In the genomic region with DNA sequence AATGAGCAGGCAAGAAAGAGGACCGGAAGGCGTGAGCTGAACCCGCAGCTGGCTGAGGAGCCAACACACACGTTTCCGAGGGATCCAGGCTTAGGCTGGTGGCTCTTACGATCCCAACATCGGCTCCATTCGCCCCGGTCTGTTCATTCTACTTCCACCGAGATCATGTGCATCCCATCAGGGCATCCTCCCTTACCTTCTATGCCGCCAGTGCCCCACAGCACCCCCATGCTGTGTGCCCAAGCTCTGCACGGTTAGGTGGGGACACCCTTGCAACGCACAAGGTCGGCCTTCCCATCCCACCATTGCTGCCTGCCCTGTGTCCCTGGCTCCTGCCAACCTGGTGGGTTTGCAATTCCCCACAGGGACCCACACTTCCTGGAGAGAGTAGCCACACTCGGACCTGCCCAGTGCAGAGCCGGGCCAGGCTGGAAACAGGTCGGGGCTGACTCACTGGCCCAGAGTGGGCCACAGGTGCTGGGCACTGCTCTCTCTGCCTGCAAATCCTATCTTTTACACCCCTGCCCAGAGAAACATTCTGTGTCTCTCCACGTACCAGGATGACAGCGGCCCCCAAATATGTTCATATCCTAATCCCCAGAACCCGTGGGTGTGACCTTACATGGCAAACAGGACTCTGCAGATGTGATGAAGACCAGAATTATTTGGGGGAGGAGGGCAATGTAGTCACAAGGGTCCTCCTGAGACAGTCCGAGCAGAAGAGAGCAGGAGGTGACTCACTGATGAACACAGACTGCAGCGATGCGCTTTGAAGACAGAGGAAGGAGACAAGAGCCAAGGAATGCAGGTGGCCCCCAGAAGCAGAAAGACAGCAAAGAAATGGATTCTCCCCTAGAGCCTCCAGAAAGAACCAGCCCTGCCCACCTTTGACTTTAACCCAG, we compare ENCODE assay signal across 15 cellular contexts.
A peak's percentile ranks its signal among the peaks of the same experiment; 100 is the strongest.
DNase-seq lines count a peak whose midpoint lies in the region; ATAC-seq and TF ChIP-seq lines count a peak whose summit lies in the region.
"Had no signal": no experiment of that assay in that cellular context is flagged by ENCODE, and none has a peak within 500 bp of the region (broad histone marks: within the 10 kb centered on the region; RNA-seq: fewer than 3 reads in every experiment).

No MANE protein-coding gene starts in this region.

- 92% methylated on average over 23 of the region's 23 CpGs for WGBS in prostate gland
- 79 to 94% methylated on average over 14 to 22 of the region's 23 CpGs for WGBS in esophagus squamous epithelium, 2 donors
- WGBS in gastroesophageal sphincter (ENCODE audit: low coverage in 1 of 2), 2 donors = 79 to 97% methylated on average over 11 to 12 of the region's 23 CpGs

- no peak overlapping the region for H3K27ac Mint-ChIP-seq in GM23338
- peak overlapping the region; percentile 99 for H3K27ac Mint-ChIP-seq in activated T-helper 2 cell treated with anti-CD3 and anti-CD28 coated beads, Interferon-gamma antibody, Interleukin-2, Interleukin-4, amounts not matched to agents 10 μg/mL and 5 μg/mL and 100 μg/mL, durations not matched to agents 14 hours and 24 hours and 36 hours
- H3K27ac Mint-ChIP-seq: CD4-positive, alpha-beta T cell had no signal

- no peaks in the 10 kb centered on the region; the same call in 2 of the 3 replicates for H3K9me3 Mint-ChIP-seq in GM23338
- no peaks in the 10 kb centered on the region for H3K9me3 Mint-ChIP-seq in activated T-helper 2 cell treated with anti-CD3 and anti-CD28 coated beads, Interferon-gamma antibody, Interleukin-2, Interleukin-4, amounts not matched to agents 10 μg/mL and 5 μg/mL and 100 μg/mL, durations not matched to agents 14 hours and 24 hours and 36 hours
- H3K9me3 Mint-ChIP-seq: CD4-positive, alpha-beta T cell had no signal

- H3K36me3 ChIP-seq in GM23338 (ENCODE audit: insufficient read depth) (no peaks in the 10 kb centered on the region), prostate gland (no peaks in the 10 kb centered on the region), esophagus squamous epithelium (no peaks in the 10 kb centered on the region), gastroesophageal sphincter (no peaks in the 10 kb centered on the region)
- H3K36me3 ChIP-seq: neutrophil had no signal

- POLR2A ChIA-PET in AG04449 (lab: Yijun Ruan, JAX) = no interaction called here

- H4K20me1 ChIP-seq in GM23338 (replicated peaks; ENCODE audit: insufficient read depth) = no peaks in the 10 kb centered on the region

- no peak overlapping the region for H3K4me3 Mint-ChIP-seq in GM23338
- H3K4me3 Mint-ChIP-seq in activated T-helper 2 cell treated with anti-CD3 and anti-CD28 coated beads, Interferon-gamma antibody, Interleukin-2, Interleukin-4, amounts not matched to agents 10 μg/mL and 5 μg/mL and 100 μg/mL, durations not matched to agents 14 hours and 24 hours and 36 hours (ENCODE audit: low read depth) = no peak overlapping the region
- H3K4me3 Mint-ChIP-seq: CD4-positive, alpha-beta T cell had no signal

- no peaks in the 10 kb centered on the region for H3K27me3 ChIP-seq in GM23338 (ENCODE audit: insufficient read depth)
- no peaks in the 10 kb centered on the region for H3K27me3 ChIP-seq in prostate gland (replicated peaks; ENCODE audit: insufficient read depth)
- H3K27me3 ChIP-seq in esophagus squamous epithelium = no peaks in the 10 kb centered on the region
- H3K27me3 ChIP-seq in gastroesophageal sphincter = no peaks in the 10 kb centered on the region
- H3K27me3 ChIP-seq: body of pancreas, neutrophil had no signal

- H3K27ac ChIP-seq in GM23338 (ENCODE audit: low read depth) (no peak overlapping the region), prostate gland (no peak overlapping the region), esophagus squamous epithelium (peak overlapping the region in 1 of 4 donors; percentile 71), gastroesophageal sphincter (no peak overlapping the region)
- H3K27ac ChIP-seq: body of pancreas, neutrophil had no signal

- H3K79me2 ChIP-seq in GM23338 (replicated peaks; ENCODE audit: insufficient read depth) = no peaks in the 10 kb centered on the region

- H3K4me3 ChIP-seq in AG04449 (ENCODE audit: low read depth, low read length) (no peak overlapping the region), GM23338 (no peak overlapping the region), prostate gland (no peak overlapping the region), esophagus squamous epithelium (no peak overlapping the region), gastroesophageal sphincter (no peak overlapping the region)
- H3K4me3 ChIP-seq: body of pancreas had no signal

- H3K9me3 ChIP-seq in prostate gland = no peaks in the 10 kb centered on the region
- no peaks in the 10 kb centered on the region for H3K9me3 ChIP-seq in esophagus squamous epithelium
- H3K9me3 ChIP-seq in gastroesophageal sphincter = no peaks in the 10 kb centered on the region
- H3K9me3 ChIP-seq: body of pancreas, neutrophil had no signal

- H2AFZ ChIP-seq in GM23338 = no peak overlapping the region

- peaks cover 3% of the 10 kb centered on the region for H3K27me3 Mint-ChIP-seq in GM23338 (ENCODE audit: insufficient read depth, low read depth, poor library complexity)
- H3K27me3 Mint-ChIP-seq in activated T-helper 2 cell treated with anti-CD3 and anti-CD28 coated beads, Interferon-gamma antibody, Interleukin-2, Interleukin-4, amounts not matched to agents 10 μg/mL and 5 μg/mL and 100 μg/mL, durations not matched to agents 14 hours and 24 hours and 36 hours (ENCODE audit: low read depth) = no peaks in the 10 kb centered on the region
- H3K27me3 Mint-ChIP-seq: CD4-positive, alpha-beta T cell had no signal

- H3K36me3 Mint-ChIP-seq in GM23338 (ENCODE audit: low read depth) = no peaks in the 10 kb centered on the region
- peaks cover 10% of the 10 kb centered on the region for H3K36me3 Mint-ChIP-seq in activated T-helper 2 cell treated with anti-CD3 and anti-CD28 coated beads, Interferon-gamma antibody, Interleukin-2, Interleukin-4, amounts not matched to agents 10 μg/mL and 5 μg/mL and 100 μg/mL, durations not matched to agents 14 hours and 24 hours and 36 hours (ENCODE audit: low read depth)

- no peak overlapping the region for H3K4me2 ChIP-seq in GM23338

- CTCF ChIA-PET in AG04449 (lab: Yijun Ruan, JAX) = interaction anchor here (1.4 kb wide), 1 partner anchor 265 kb away, joined by 4 read pairs; no protein-coding TSS in a partner anchor

- DNase-seq in AG04449 (ENCODE audit: low read depth, low spot score) (peak; percentile 67), GM23338 (ENCODE audit: low spot score) (no peak), iris pigment epithelial cell (ENCODE audit: low read depth) (peak; percentile 41), prostate gland (ENCODE audit: low spot score) (no peak), esophagus squamous epithelium (lab: John Stamatoyannopoulos, UW) (no peak)
- no peak for DNase-seq in activated T-helper 2 cell treated with anti-CD3 and anti-CD28 coated beads, Interferon-gamma antibody, Interleukin-2, Interleukin-4, amounts not matched to agents 10 μg/mL and 5 μg/mL and 100 μg/mL, durations not matched to agents 14 hours and 24 hours and 36 hours (ENCODE audit: low spot score)
- DNase-seq: CD4-positive, alpha-beta T cell; NCI-H1105; NCI-H774; stimulated activated CD4-positive, alpha-beta T cell treated with anti-CD3 and anti-CD28 coated beads, Interleukin-2, amount 100 ng/mL, for 24 hours; SW 1271 had no signal

- ATAC-seq in GM23338 (peak; percentile 35; the same call in 1 of the 3 replicates), GM19397 (IDR thresholded peaks at IDR 0.05; ENCODE audit: unreplicated experiment) (no peak), gastroesophageal sphincter (no peak)
- ATAC-seq: body of pancreas had no signal

- TF ChIP-seq CTCF in AG04449 (IDR thresholded peaks at IDR 0.05; ENCODE audit: insufficient read depth, low read length, missing control alignments) = no peak
- peak in 1 of 2 experiments; percentile 32; a peak in 2 of 4 replicates for TF ChIP-seq CTCF in GM23338 (conservative IDR thresholded peaks at IDR 0.05; ENCODE audit: low read depth in 2 of 2)
- no peak for TF ChIP-seq CTCF in prostate gland (IDR thresholded peaks at IDR 0.05)
- TF ChIP-seq CTCF in esophagus squamous epithelium (IDR thresholded peaks at IDR 0.05) = no peak
- no peak for TF ChIP-seq CTCF in gastroesophageal sphincter (IDR thresholded peaks at IDR 0.05)

- H3K4me1 Mint-ChIP-seq in GM23338 = peaks cover 5% of the 10 kb centered on the region; the same call in 2 of the 3 replicates
- peaks cover 51% of the 10 kb centered on the region for H3K4me1 Mint-ChIP-seq in activated T-helper 2 cell treated with anti-CD3 and anti-CD28 coated beads, Interferon-gamma antibody, Interleukin-2, Interleukin-4, amounts not matched to agents 10 μg/mL and 5 μg/mL and 100 μg/mL, durations not matched to agents 14 hours and 24 hours and 36 hours (ENCODE audit: low read depth)

- H3K4me1 ChIP-seq in GM23338 (ENCODE audit: insufficient read depth) = no peaks in the 10 kb centered on the region
- H3K4me1 ChIP-seq in prostate gland (replicated peaks) = no peaks in the 10 kb centered on the region
- peaks cover 14 to 63% (median 24%) of the 10 kb centered on the region in 3 donors for H3K4me1 ChIP-seq in esophagus squamous epithelium
- no peaks in the 10 kb centered on the region for H3K4me1 ChIP-seq in gastroesophageal sphincter
- H3K4me1 ChIP-seq: body of pancreas had no signal

- no peak for TF ChIP-seq POLR2A in prostate gland (IDR thresholded peaks at IDR 0.05)
- TF ChIP-seq POLR2A in esophagus squamous epithelium (IDR thresholded peaks at IDR 0.05) = no peak
- TF ChIP-seq POLR2A in gastroesophageal sphincter (IDR thresholded peaks at IDR 0.05) = no peak

- TF ChIP-seq EP300 in gastroesophageal sphincter (IDR thresholded peaks at IDR 0.05) = no peak

- no peaks in the 10 kb centered on the region for H3F3A ChIP-seq in GM23338 (replicated peaks; ENCODE audit: low read depth)

- intact Hi-C loops in activated T-helper 2 cell treated with anti-CD3 and anti-CD28 coated beads, Interferon-gamma antibody, Interleukin-2, Interleukin-4, amounts not matched to agents 10 μg/mL and 5 μg/mL and 100 μg/mL, durations not matched to agents 14 hours and 24 hours and 36 hours (cut with micrococcal nuclease) = no loop called here
- intact Hi-C loops in prostate gland (cut with DNase I) (no loop called here), esophagus squamous epithelium (cut with DNase I) (no loop called here)

- H3K9me2 ChIP-seq in GM23338 (ENCODE audit: insufficient read depth) = no peaks in the 10 kb centered on the region

TF ChIP-seq in GM23338, 12 proteins besides CTCF, POLR2A, EP300 and RAD21 (continues in another document):
- TF ChIP-seq EZH2phosphoT487 (IDR thresholded peaks at IDR 0.05; ENCODE audit: unreplicated experiment) (no peak), ZNF331 (CRISPR knock-in tag; IDR thresholded peaks at IDR 0.05; ENCODE audit: low read depth) (no peak)
- TF ChIP-seq, protein P1, sequence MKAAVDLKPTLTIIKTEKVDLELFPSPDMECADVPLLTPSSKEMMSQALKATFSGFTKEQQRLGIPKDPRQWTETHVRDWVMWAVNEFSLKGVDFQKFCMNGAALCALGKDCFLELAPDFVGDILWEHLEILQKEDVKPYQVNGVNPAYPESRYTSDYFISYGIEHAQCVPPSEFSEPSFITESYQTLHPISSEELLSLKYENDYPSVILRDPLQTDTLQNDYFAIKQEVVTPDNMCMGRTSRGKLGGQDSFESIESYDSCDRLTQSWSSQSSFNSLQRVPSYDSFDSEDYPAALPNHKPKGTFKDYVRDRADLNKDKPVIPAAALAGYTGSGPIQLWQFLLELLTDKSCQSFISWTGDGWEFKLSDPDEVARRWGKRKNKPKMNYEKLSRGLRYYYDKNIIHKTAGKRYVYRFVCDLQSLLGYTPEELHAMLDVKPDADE (IDR thresholded peaks at IDR 0.05) = no peak

Comparison
In these comparisons a context has a peak if more than half of its experiments do, and no peak if none do; other contexts are left out.
1. DNase-seq: peak in AG04449 (single experiment) and iris pigment epithelial cell (single experiment); none in GM23338 (single experiment), activated T-helper 2 cell treated with anti-CD3 and anti-CD28 coated beads, Interferon-gamma antibody, Interleukin-2, Interleukin-4, amounts not matched to agents 10 μg/mL and 5 μg/mL and 100 μg/mL, durations not matched to agents 14 hours and 24 hours and 36 hours (single experiment), prostate gland (single experiment) and esophagus squamous epithelium (single experiment).